8 cellular contexts compared by ENCODE assay signal in genomic region chr10:11472158-11472753, GRCh38.
DNase-seq lines count a peak whose midpoint lies in the region; ATAC-seq and TF ChIP-seq lines count a peak whose summit lies in the region.

No MANE protein-coding gene starts in this region.

- no peaks in the 10 kb centered on the region for H3K27me3 ChIP-seq in ascending aorta

- H3K4me1 ChIP-seq in ascending aorta, result no peaks in the 10 kb centered on the region

- no peak overlapping the region for H3K4me3 ChIP-seq in LNCaP clone FGC (ENCODE audit: low read depth, low read length)
- no peak overlapping the region for H3K4me3 ChIP-seq in ascending aorta

- ATAC-seq in GM21447 (IDR thresholded peaks at IDR 0.05; ENCODE audit: unreplicated experiment) (peak; percentile 77), omental fat pad (ENCODE audit: low FRiP score) (no peak)

- H3K36me3 ChIP-seq in ascending aorta, result no peaks in the 10 kb centered on the region

- no peak overlapping the region for H3K27ac ChIP-seq in ascending aorta

- intact Hi-C loops in ascending aorta (cut with DNase I), result no loop called here

- DNase-seq in DMS53 (lab: John Stamatoyannopoulos, UW) (peak; percentile 86), LNCaP clone FGC (ENCODE audit: low read depth) (peak; percentile 21), T-helper 2 cell (peak; percentile 24 to 66 (median 50)), ascending aorta (ENCODE audit: low spot score in 2 of 2) (peak in 1 of 2 donors; percentile 72), hypothalamus (lab: John Stamatoyannopoulos, UW) (peak in 37 of 51 donors; percentile 6 to 68 (median 27)), omental fat pad (ENCODE audit: low spot score) (no peak)
- DNase-seq in stimulated activated CD4-positive, alpha-beta T cell treated with anti-CD3 and anti-CD28 coated beads, Interleukin-12 subunit alpha, Interleukin-12 subunit beta, amount 100 ng/mL, for 24 hours (ENCODE audit: low read depth in 2 of 2), result peak; percentile 52 to 69

- no peaks in the 10 kb centered on the region for H3K9me3 ChIP-seq in ascending aorta

- TF ChIP-seq CTCF in LNCaP clone FGC (IDR thresholded peaks at IDR 0.05; ENCODE audit: control insufficient read depth, extremely low read depth, insufficient read depth) (peak; percentile 83), ascending aorta (IDR thresholded peaks at IDR 0.05) (peak; percentile 73 to 80 (median 76)), omental fat pad (IDR thresholded peaks at IDR 0.05) (peak in 1 of 3 donors; percentile 41)
